12 cellular contexts compared by ENCODE assay signal in the genomic region with DNA sequence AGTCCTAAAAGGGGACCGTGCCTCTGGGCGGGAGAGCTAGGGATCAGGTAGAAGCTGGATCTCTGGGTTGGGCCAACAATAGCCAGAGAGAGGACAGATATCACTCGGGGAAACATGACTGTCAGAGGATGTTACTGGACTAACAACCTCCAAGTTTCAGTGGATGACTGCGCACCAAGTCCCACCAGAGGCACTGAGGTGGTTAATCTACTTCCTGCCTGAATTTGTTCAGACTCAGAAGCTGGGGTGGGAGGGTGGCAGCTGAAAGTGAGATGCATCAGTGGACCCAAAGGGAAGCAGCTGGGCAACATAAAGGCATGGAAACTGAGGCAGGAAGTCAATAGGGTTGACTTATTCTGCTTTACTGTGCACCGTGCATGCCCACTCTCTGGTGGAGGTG.
A peak's percentile ranks its signal among the peaks of the same experiment; 100 is the strongest.
DNase-seq lines count a peak whose midpoint lies in the region; ATAC-seq and TF ChIP-seq lines count a peak whose summit lies in the region.
"Had no signal": no experiment of that assay in that cellular context is flagged by ENCODE, and none has a peak within 500 bp of the region (broad histone marks: within the 10 kb centered on the region; RNA-seq: fewer than 3 reads in every experiment).

No MANE protein-coding gene starts in this region.

- no peak overlapping the region for H3K18ac ChIP-seq in neuronal stem cell (ENCODE audit: low read length)

- no peaks in the 10 kb centered on the region for H3K27me3 Mint-ChIP-seq in activated CD4-positive, alpha-beta T cell treated with anti-CD3 and anti-CD28 coated beads for 36 hours

- H4K91ac ChIP-seq in neuronal stem cell (ENCODE audit: low read depth, low read length, poor library complexity), result no peak overlapping the region

- WGBS in neuronal stem cell (ENCODE audit: extremely low coverage in 2 of 2, insufficient read length in 2 of 2, insufficient replicate concordance in 1 of 2), 2 donors, result no CpG with 5 or more reads among the region's 5 CpGs

- H3K27ac ChIP-seq in KOPT-K1 (ENCODE audit: low read depth, low read length, poor library complexity, severe bottlenecking) (peak overlapping the region; percentile 75), neuronal stem cell (replicated peaks; ENCODE audit: low read length) (no peak overlapping the region), osteoblast (ENCODE audit: low read depth, low read length) (no peak overlapping the region)
- H3K27ac ChIP-seq: SK-N-MC, vagina had no signal

- no peak overlapping the region for H3K14ac ChIP-seq in neuronal stem cell (ENCODE audit: low read length)

- no peak overlapping the region for H2BK5ac ChIP-seq in neuronal stem cell (ENCODE audit: low read length)

- H3K23ac ChIP-seq in neuronal stem cell (ENCODE audit: low read depth, low read length, poor library complexity), result no peak overlapping the region

- no peak overlapping the region for H2BK15ac ChIP-seq in neuronal stem cell (ENCODE audit: low read length)

- no peak for TF ChIP-seq CTCF in osteoblast (IDR thresholded peaks at IDR 0.05; ENCODE audit: extremely low read depth, low read depth, low read length)

- no peak overlapping the region for H3K4me3 Mint-ChIP-seq in activated CD4-positive, alpha-beta T cell treated with anti-CD3 and anti-CD28 coated beads for 36 hours

- POLR2A ChIA-PET in activated CD4-positive, alpha-beta T cell treated with anti-CD3 and anti-CD28 coated beads for 36 hours (lab: Charles Lee), result no interaction called here

- no peak overlapping the region for H2AK5ac ChIP-seq in neuronal stem cell (ENCODE audit: low read depth, low read length)

- no peak overlapping the region for H3K4me2 ChIP-seq in neuronal stem cell (ENCODE audit: insufficient read depth, low read length, poor library complexity, severe bottlenecking)
- no peak overlapping the region for H3K4me2 ChIP-seq in osteoblast (ENCODE audit: insufficient read depth, low read length)

- no peak overlapping the region for H2BK120ac ChIP-seq in neuronal stem cell (ENCODE audit: low read depth, low read length)

- no peak overlapping the region for H2BK12ac ChIP-seq in neuronal stem cell (ENCODE audit: low read length)

- H3K79me2 ChIP-seq in osteoblast (ENCODE audit: insufficient read depth, low read length), result no peaks in the 10 kb centered on the region

- intact Hi-C loops in activated CD4-positive, alpha-beta T cell treated with anti-CD3 and anti-CD28 coated beads for 36 hours (cut with DNase I, micrococcal nuclease), result loop anchor here in 1 of 2 experiments (2.0 kb wide), 2 partner anchors 18 to 62 kb away; no protein-coding TSS in a partner anchor

- H3K9ac ChIP-seq in neuronal stem cell (ENCODE audit: low read depth, low read length, poor library complexity), result peak overlapping the region; percentile 32

- H3K27ac Mint-ChIP-seq in activated CD4-positive, alpha-beta T cell treated with anti-CD3 and anti-CD28 coated beads for 36 hours, result no peak overlapping the region

- H3K4ac ChIP-seq in neuronal stem cell (ENCODE audit: low read length), result no peak overlapping the region

- DNase-seq in activated CD4-positive, alpha-beta T cell treated with anti-CD3 and anti-CD28 coated beads for 36 hours, result peak; percentile 54
- DNase-seq in activated CD4-positive, alpha-beta T cell treated with anti-CD3 and anti-CD28 coated beads, Interleukin-2, amount 50 U/mL, for 4 hours, result no peak
- DNase-seq in neuronal stem cell (ENCODE audit: low spot score), result no peak
- DNase-seq in osteoblast (ENCODE audit: insufficient read length, low spot score, missing footprints), result no peak
- DNase-seq in pons (ENCODE audit: low spot score), result no peak
- DNase-seq in hepatic stellate cell (ENCODE audit: low spot score), result no peak
- DNase-seq: DMS79, NCI-H526 had no signal

- H2AFZ ChIP-seq in neuronal stem cell (ENCODE audit: low read length), result no peak overlapping the region
- H2AFZ ChIP-seq in osteoblast (ENCODE audit: low read length), result no peak overlapping the region

- no peaks in the 10 kb centered on the region for H3K36me3 Mint-ChIP-seq in activated CD4-positive, alpha-beta T cell treated with anti-CD3 and anti-CD28 coated beads for 36 hours (ENCODE audit: low read depth)

- peaks cover 10 to 16% of the 10 kb centered on the region in 2 donors for H3K4me1 ChIP-seq in neuronal stem cell (ENCODE audit: control insufficient read depth in 2 of 2, insufficient read depth in 1 of 2, low read depth in 1 of 2, low read length in 2 of 2)
- no peaks in the 10 kb centered on the region for H3K4me1 ChIP-seq in osteoblast (ENCODE audit: insufficient read depth, low read length)
- H3K4me1 ChIP-seq: vagina had no signal

- peaks cover 25% of the 10 kb centered on the region for H3K4me1 Mint-ChIP-seq in activated CD4-positive, alpha-beta T cell treated with anti-CD3 and anti-CD28 coated beads for 36 hours

- no peaks in the 10 kb centered on the region for H4K20me1 ChIP-seq in osteoblast (ENCODE audit: insufficient read depth, low read length)

- H3K9me3 ChIP-seq in KOPT-K1 (ENCODE audit: insufficient read depth, low read length, poor library complexity, severe bottlenecking), result no peaks in the 10 kb centered on the region
- H3K9me3 ChIP-seq in neuronal stem cell (replicated peaks in 1 of 2; ENCODE audit: control insufficient read depth in 2 of 2, insufficient read depth in 1 of 2, low read depth in 1 of 2, low read length in 2 of 2), result no peaks in the 10 kb centered on the region
- no peaks in the 10 kb centered on the region for H3K9me3 ChIP-seq in osteoblast (ENCODE audit: low read depth, low read length)
- H3K9me3 ChIP-seq: vagina had no signal

- no peaks in the 10 kb centered on the region for H3K36me3 ChIP-seq in KOPT-K1 (ENCODE audit: insufficient read depth, low read length)
- H3K36me3 ChIP-seq in neuronal stem cell (replicated peaks in 1 of 2; ENCODE audit: control insufficient read depth in 2 of 2, insufficient read depth in 2 of 2, low read length in 2 of 2), result no peaks in the 10 kb centered on the region
- H3K36me3 ChIP-seq in osteoblast (ENCODE audit: insufficient read depth, low read length), result no peaks in the 10 kb centered on the region
- H3K36me3 ChIP-seq: vagina had no signal

- CTCF ChIA-PET in activated CD4-positive, alpha-beta T cell treated with anti-CD3 and anti-CD28 coated beads for 36 hours (lab: Charles Lee), result interaction anchor here (0.6 to 0.9 kb wide), 2 partner anchors 10 to 55 kb away, joined by 3 to 4 read pairs; no protein-coding TSS in a partner anchor

- ATAC-seq in activated CD4-positive, alpha-beta T cell treated with anti-CD3 and anti-CD28 coated beads for 36 hours, result peak; percentile 86
- ATAC-seq in GM21737 (IDR thresholded peaks at IDR 0.05; ENCODE audit: unreplicated experiment), result peak; percentile 66

- no peaks in the 10 kb centered on the region for H3K27me3 ChIP-seq in neuronal stem cell (ENCODE audit: control insufficient read depth in 3 of 3, insufficient read depth in 3 of 3, low read depth in 1 of 3, low read length in 3 of 3)
- no peaks in the 10 kb centered on the region for H3K27me3 ChIP-seq in osteoblast (ENCODE audit: insufficient read depth, low read length)
- H3K27me3 ChIP-seq: vagina had no signal

- H3K4me3 ChIP-seq in neuronal stem cell (ENCODE audit: low read length in 2 of 2) (no peak overlapping the region), osteoblast (ENCODE audit: insufficient read depth, low read length) (no peak overlapping the region)
- H3K4me3 ChIP-seq: SK-N-MC, vagina had no signal

- H3K79me1 ChIP-seq in neuronal stem cell (ENCODE audit: low read depth, low read length), result no peaks in the 10 kb centered on the region

- H4K8ac ChIP-seq in neuronal stem cell (ENCODE audit: low read depth, low read length), result no peak overlapping the region

- peaks cover 2% of the 10 kb centered on the region for H3K9me3 Mint-ChIP-seq in activated CD4-positive, alpha-beta T cell treated with anti-CD3 and anti-CD28 coated beads for 36 hours (ENCODE audit: low read depth)
